In genomic region chr3:117786339-117786738, GRCh38 we compare ENCODE assay signal across 27 cellular contexts.
"Had no signal": no experiment of that assay in that cellular context is flagged by ENCODE, and none has a peak within 500 bp of the region (broad histone marks: within the 10 kb centered on the region; RNA-seq: fewer than 3 reads in every experiment).

No MANE protein-coding gene starts in this region.

- H3K4me1 ChIP-seq: gastrocnemius medialis, heart right ventricle, left ventricle myocardium inferior, lower lobe of right lung, parathyroid adenoma, prostate gland, testis, upper lobe of right lung had no signal

- H3K36me3 Mint-ChIP-seq: memory B cell; natural killer cell; stimulated activated naive B cell treated with anti-CD40 and anti-IgM and Interleukin-4, amounts not matched to agents 10 μg/mL and 1 μg/mL and 100 μg/mL, for 72 hours had no signal

- FAIRE-seq: endometrium, kidney had no signal

- H3K27me3 Mint-ChIP-seq: memory B cell; stimulated activated naive B cell treated with anti-CD40 and anti-IgM and Interleukin-4, amounts not matched to agents 10 μg/mL and 1 μg/mL and 100 μg/mL, for 72 hours; stimulated activated naive CD8-positive, alpha-beta T cell treated with anti-CD3 and anti-CD28 coated beads, Interleukin-15, amount 100 ng/mL, for 72 hours had no signal

- H3K4me3 ChIP-seq: gastrocnemius medialis, heart right ventricle, left ventricle myocardium inferior, lower lobe of right lung, prostate gland, skin epidermis, testis, tibial nerve, upper lobe of right lung, vagina had no signal

- H3K9ac ChIP-seq: parathyroid adenoma had no signal

- H3K27ac Mint-ChIP-seq: memory B cell; mesothelial cell of epicardium; natural killer cell; stimulated activated naive B cell treated with anti-CD40 and anti-IgM and Interleukin-4, amounts not matched to agents 10 μg/mL and 1 μg/mL and 100 μg/mL, for 72 hours; stimulated activated naive CD8-positive, alpha-beta T cell treated with anti-CD3 and anti-CD28 coated beads, Interleukin-15, amount 100 ng/mL, for 72 hours had no signal

- H3K79me2 ChIP-seq: parathyroid adenoma had no signal

- H3K9me3 Mint-ChIP-seq: memory B cell; neural crest cell; stimulated activated naive B cell treated with anti-CD40 and anti-IgM and Interleukin-4, amounts not matched to agents 10 μg/mL and 1 μg/mL and 100 μg/mL, for 72 hours; stimulated activated naive CD8-positive, alpha-beta T cell treated with anti-CD3 and anti-CD28 coated beads, Interleukin-15, amount 100 ng/mL, for 72 hours had no signal

- H3K4me3 Mint-ChIP-seq: memory B cell; mesothelial cell of epicardium; natural killer cell; neural crest cell; stimulated activated naive B cell treated with anti-CD40 and anti-IgM and Interleukin-4, amounts not matched to agents 10 μg/mL and 1 μg/mL and 100 μg/mL, for 72 hours; stimulated activated naive CD8-positive, alpha-beta T cell treated with anti-CD3 and anti-CD28 coated beads, Interleukin-15, amount 100 ng/mL, for 72 hours had no signal

- H3K27me3 ChIP-seq: gastrocnemius medialis, heart right ventricle, testis, tibial nerve, upper lobe of right lung, vagina had no signal

- H3K4me1 Mint-ChIP-seq: memory B cell; natural killer cell; stimulated activated naive B cell treated with anti-CD40 and anti-IgM and Interleukin-4, amounts not matched to agents 10 μg/mL and 1 μg/mL and 100 μg/mL, for 72 hours; stimulated activated naive CD8-positive, alpha-beta T cell treated with anti-CD3 and anti-CD28 coated beads, Interleukin-15, amount 100 ng/mL, for 72 hours had no signal

- H3K36me3 ChIP-seq: gastrocnemius medialis, heart right ventricle, left ventricle myocardium inferior, lower lobe of right lung, prostate gland, tibial nerve, upper lobe of right lung, vagina had no signal

- H2AFZ ChIP-seq: parathyroid adenoma had no signal

- H3K27ac ChIP-seq: gastrocnemius medialis, heart right ventricle, left ventricle myocardium inferior, lower lobe of right lung, parathyroid adenoma, prostate gland, skin epidermis, testis, tibial nerve, upper lobe of right lung, vagina had no signal

- DNase-seq: cortex of kidney; effector memory CD4-positive, alpha-beta T cell; gastrocnemius medialis; heart right ventricle; hypothalamus; kidney; left cardiac atrium; left ventricle myocardium inferior; lower lobe of right lung; natural killer cell; nucleus accumbens; retina; stimulated activated CD4-positive, alpha-beta T cell treated with anti-CD3 and anti-CD28 coated beads, Interleukin-2, amount 100 ng/mL, for 24 hours; stimulated activated CD4-positive, alpha-beta T cell treated with anti-CD3 and anti-CD28 coated beads, Interleukin-4, amount 100 ng/mL, for 4 hours; stimulated activated naive B cell treated with anti-CD40 and anti-IgM and Interleukin-4, amounts not matched to agents 10 μg/mL and 1 μg/mL and 100 μg/mL, for 72 hours; stimulated activated naive CD8-positive, alpha-beta T cell treated with anti-CD3 and anti-CD28 coated beads, Interleukin-15, amount 100 ng/mL, for 72 hours; testis; upper lobe of right lung had no signal

- H3K9me3 ChIP-seq: gastrocnemius medialis, heart right ventricle, lower lobe of right lung, prostate gland, testis, tibial nerve, upper lobe of right lung, vagina had no signal
